Comparison of ENCODE assay signal across 8 cellular contexts in the genomic region with DNA sequence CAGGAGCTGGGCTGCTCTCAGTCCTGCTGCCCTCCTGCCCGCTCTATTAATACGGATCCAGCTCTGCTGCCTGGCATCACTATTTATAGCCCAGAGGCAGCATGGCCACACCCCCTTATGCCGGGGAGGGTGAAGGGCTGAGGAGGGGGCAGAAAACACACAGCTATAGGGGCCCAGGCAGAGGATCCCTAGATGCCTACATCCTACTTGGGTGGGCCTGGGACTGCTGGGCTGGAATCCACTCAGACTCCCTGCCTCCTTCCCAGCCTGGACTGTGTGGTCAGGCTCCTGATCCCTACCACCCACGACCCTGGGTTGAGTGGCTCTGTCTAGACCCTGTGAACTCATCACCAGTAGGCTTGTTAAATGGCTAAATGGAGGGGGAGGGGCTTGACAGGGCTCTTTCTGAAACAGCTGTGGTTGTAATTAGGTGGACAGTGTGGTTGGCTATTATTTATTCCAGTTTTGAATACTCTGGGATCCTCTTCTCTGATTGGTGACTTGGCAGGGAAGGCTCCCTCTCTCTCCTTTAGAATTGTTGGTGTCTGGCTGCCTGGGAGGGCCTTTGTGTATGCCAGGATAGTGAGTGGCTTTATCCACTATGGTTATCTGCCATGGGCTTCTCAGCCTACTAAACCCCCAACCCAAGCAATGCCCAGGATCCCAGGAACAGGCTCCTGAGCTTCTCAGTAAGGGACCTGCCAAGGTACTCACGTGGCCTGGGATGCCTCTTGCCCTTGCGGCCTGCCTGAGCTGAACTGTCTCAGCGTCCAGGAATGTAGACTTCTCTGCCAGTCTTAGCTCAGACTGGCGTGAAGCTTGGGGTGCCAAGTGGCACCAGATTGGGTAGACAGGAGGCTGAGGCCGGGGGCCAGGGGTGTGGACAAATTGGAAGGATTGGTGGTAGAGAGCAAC. TPM values are rescaled to one million over a fixed set of nuclear protein-coding genes. Genes with fewer than 3 reads are reported as not detected.
DNase-seq lines count a peak whose midpoint lies in the region; ATAC-seq, FAIRE-seq and TF ChIP-seq lines count a peak whose summit lies in the region.

No MANE protein-coding gene starts in this region.

- no peaks in the 10 kb centered on the region for H3K27me3 ChIP-seq in pancreas
- peaks cover 4% of the 10 kb centered on the region for H3K27me3 ChIP-seq in effector memory CD4-positive, alpha-beta T cell (replicated peaks; ENCODE audit: control insufficient read depth, insufficient read depth, low read length, poor library complexity, severe bottlenecking)

- 55 to 63% methylated on average over 9 of the region's 9 CpGs for WGBS in pancreas, 2 donors

- H3K36me3 ChIP-seq in pancreas: peaks cover 0 to 13% (median 0%) of the 10 kb centered on the region in 3 donors
- no peaks in the 10 kb centered on the region for H3K36me3 ChIP-seq in effector memory CD4-positive, alpha-beta T cell (ENCODE audit: control insufficient read depth, insufficient read depth, low read length)

- H3K4me3 ChIP-seq in HFF-Myc (replicated peaks; ENCODE audit: low read depth, low read length) (peak overlapping the region; percentile 47), pancreas (peak overlapping the region in 1 of 4 donors; percentile 46)
- H3K4me3 ChIP-seq in effector memory CD4-positive, alpha-beta T cell (ENCODE audit: insufficient read depth, low read depth, low read length, poor library complexity, severe bottlenecking): no peak overlapping the region

- no peak for FAIRE-seq in pancreas (lab: Jason Lieb, UNC)

- no peaks in the 10 kb centered on the region for H3K9me3 ChIP-seq in pancreas
- no peaks in the 10 kb centered on the region for H3K9me3 ChIP-seq in effector memory CD4-positive, alpha-beta T cell (ENCODE audit: control insufficient read depth, low read length)

- DNase-seq in HFF-Myc (ENCODE audit: extremely low read depth, low read depth) (no peak), RKO (ENCODE audit: low spot score) (peak; percentile 48), fibroblast of peridontal ligament (ENCODE audit: extremely low read depth) (peak; percentile 76), pancreas (peak in 1 of 6 donors; percentile 45)
- no peak for DNase-seq in stimulated activated CD8-positive, alpha-beta memory T cell treated with anti-CD3 and anti-CD28 coated beads, Interleukin-4, amount 100 ng/mL, for 48 hours
- no peak for DNase-seq in effector memory CD4-positive, alpha-beta T cell

- peak overlapping the region in 2 of 4 donors; percentile 26 to 63 for H3K27ac ChIP-seq in pancreas
- no peak overlapping the region for H3K27ac ChIP-seq in effector memory CD4-positive, alpha-beta T cell (ENCODE audit: insufficient read depth, low read length, poor library complexity, severe bottlenecking)

- H3K4me1 ChIP-seq in pancreas: peaks cover 6 to 7% (median 6%) of the 10 kb centered on the region in 3 donors
- peaks cover 4% of the 10 kb centered on the region for H3K4me1 ChIP-seq in effector memory CD4-positive, alpha-beta T cell (ENCODE audit: control insufficient read depth, insufficient read depth, low read length, poor library complexity, severe bottlenecking)

- TF ChIP-seq CTCF in HFF-Myc (IDR thresholded peaks at IDR 0.05; ENCODE audit: low read depth, low read length, missing control alignments): no peak
- TF ChIP-seq CTCF in pancreas (IDR thresholded peaks at IDR 0.05): no peak

- peak in 3 of 4 donors; percentile 23 to 39 (median 37) for ATAC-seq in pancreas
- no peak for ATAC-seq in GM19395 (IDR thresholded peaks at IDR 0.05; ENCODE audit: unreplicated experiment)
- ATAC-seq in GM21737 (IDR thresholded peaks at IDR 0.05; ENCODE audit: unreplicated experiment): no peak

- intact Hi-C loops in pancreas (cut with DNase I): no loop called here

RNA-seq across cellular contexts. Expression of a gene that starts 15.2 kb away (rescaled TPM):
- total RNA-seq in pancreas: 10 to 100 TPM; 29.3 to 66.6 (median 41.0) TPM
- polyA plus RNA-seq in pancreas: 100 to 1,000 TPM; 152 to 153 TPM

RNA-seq across cellular contexts. Expression of a gene that starts 50.4 kb away (rescaled TPM):
- total RNA-seq in pancreas: 100 to 1,000 TPM in 1 of 6 donors, 10 to 100 TPM in 5; 77.0 to 105 (median 92.6) TPM
- 10 to 100 TPM; 39.8 to 67.3 TPM for polyA plus RNA-seq in pancreas

RNA-seq across cellular contexts. Expression of a gene that starts 56.8 kb away (rescaled TPM):
- 1 to 10 TPM in 2 of 6 donors, under 1 TPM in 4; 0.14 to 1.5 (median 0.62) TPM for total RNA-seq in pancreas
- polyA plus RNA-seq in pancreas: 1 to 10 TPM; 3.8 to 4.7 TPM

RNA-seq across cellular contexts. Expression of a gene that starts 56.9 kb away (rescaled TPM):
- 10 to 100 TPM in 3 of 6 donors, 1 to 10 TPM in 3; 5.7 to 12.4 (median 9.8) TPM for total RNA-seq in pancreas
- polyA plus RNA-seq in pancreas: 10 to 100 TPM; 14.4 to 28.2 TPM

Comparison
In these comparisons a context has a peak if more than half of its experiments do, and no peak if none do; other contexts are left out.
1. DNase-seq: peak in RKO (single experiment) and fibroblast of peridontal ligament (single experiment); none in HFF-Myc (single experiment), stimulated activated CD8-positive, alpha-beta memory T cell treated with anti-CD3 and anti-CD28 coated beads, Interleukin-4, amount 100 ng/mL, for 48 hours (single experiment) and effector memory CD4-positive, alpha-beta T cell (0 of 3).
2. ATAC-seq: peak in pancreas (3 of 4); none in GM19395 (single experiment) and GM21737 (single experiment).